Comparison of ENCODE assay signal across 8 cellular contexts in the genomic region with DNA sequence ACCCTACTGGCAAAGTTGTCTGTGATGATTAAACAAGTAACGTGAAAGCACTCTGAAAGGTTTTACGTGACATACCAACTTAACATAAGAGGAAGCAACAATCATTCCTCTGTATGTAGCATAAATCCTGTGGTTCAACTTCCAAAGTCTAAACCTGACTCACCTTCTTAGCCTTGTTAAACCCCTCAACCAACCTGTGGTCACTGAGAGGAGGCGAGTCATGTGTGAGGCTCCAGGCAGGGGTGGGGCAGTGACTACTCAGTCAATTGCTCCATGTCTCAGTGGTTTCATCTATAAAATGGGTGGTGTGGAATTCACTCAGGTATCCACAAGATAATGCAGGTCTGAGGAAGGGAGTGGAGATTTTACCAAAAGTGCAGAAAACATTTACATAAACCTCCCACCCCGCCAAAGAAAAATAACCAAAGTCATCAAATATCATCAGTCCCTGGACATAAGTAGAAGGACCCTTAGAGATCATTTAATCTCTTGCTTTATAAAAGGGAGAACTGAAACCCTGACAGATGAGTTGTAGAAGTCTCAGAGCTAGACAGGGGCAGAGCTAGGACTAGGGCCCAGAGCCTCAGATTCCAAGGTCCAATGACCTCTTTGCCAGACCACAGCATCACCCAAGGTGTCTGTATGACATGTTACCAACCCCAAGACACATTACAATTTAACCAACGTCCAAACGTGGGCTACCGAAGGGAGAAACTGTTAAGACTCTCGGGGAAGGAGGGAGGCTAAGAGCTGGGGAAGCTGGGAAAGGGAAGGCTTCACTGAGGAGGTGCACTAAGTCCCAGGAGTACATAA. TPM values are rescaled to one million over a fixed set of nuclear protein-coding genes. Genes with fewer than 3 reads are reported as not detected.
DNase-seq lines count a peak whose midpoint lies in the region; ATAC-seq, FAIRE-seq and TF ChIP-seq lines count a peak whose summit lies in the region.

No MANE protein-coding gene starts in this region.

- H3K27me3 Mint-ChIP-seq in progenitor cell of endocrine pancreas: no peaks in the 10 kb centered on the region

- peak overlapping the region; percentile 49 for H3K4me3 Mint-ChIP-seq in progenitor cell of endocrine pancreas (ENCODE audit: low read depth)

- no peak; the same call in 1 of the 2 replicates for TF ChIP-seq POLR2A in GM12891 (IDR thresholded peaks at IDR 0.05; ENCODE audit: low read depth, low read length)

- peaks cover 20% of the 10 kb centered on the region for H3K4me1 Mint-ChIP-seq in progenitor cell of endocrine pancreas (ENCODE audit: low read depth)

- peak overlapping the region; percentile 86 for H3K27ac Mint-ChIP-seq in progenitor cell of endocrine pancreas

- peak; percentile 70 for FAIRE-seq in GM12891 (lab: Jason Lieb, UNC)

- no peaks in the 10 kb centered on the region for H3K9me3 Mint-ChIP-seq in progenitor cell of endocrine pancreas (ENCODE audit: low read depth)

- no peak for DNase-seq in GM12891 (ENCODE audit: insufficient read length, low spot score)
- DNase-seq in RPMI7951 (ENCODE audit: low read depth): peak; percentile 66
- no peak for DNase-seq in caudate nucleus (lab: John Stamatoyannopoulos, UW)
- no peak for DNase-seq in progenitor cell of endocrine pancreas (ENCODE audit: low spot score, unreplicated experiment)
- no peak for DNase-seq in NCI-H2107 (lab: John Stamatoyannopoulos, UW)
- no peak for DNase-seq in NCI-H1436 (lab: John Stamatoyannopoulos, UW)
- no peak for DNase-seq in DMS 273 treated with DMSO at 0.1 percent for 48 hours (lab: John Stamatoyannopoulos, UW)

- no peak for TF ChIP-seq CTCF in progenitor cell of endocrine pancreas (IDR thresholded peaks at IDR 0.05; ENCODE audit: unreplicated experiment)

- peak overlapping the region; percentile 36 for H3K27ac ChIP-seq in caudate nucleus (ENCODE audit: low read depth, low read length)

- H3K36me3 Mint-ChIP-seq in progenitor cell of endocrine pancreas (ENCODE audit: insufficient read depth): peaks cover 28% of the 10 kb centered on the region

- peak; percentile 24 for ATAC-seq in HG02798 (IDR thresholded peaks at IDR 0.05; ENCODE audit: poor library complexity, unreplicated experiment)

TF ChIP-seq in GM12891, 5 proteins besides CTCF, POLR2A, EP300 and RAD21:
- TF ChIP-seq SPI1 (IDR thresholded peaks at IDR 0.05; ENCODE audit: low read depth, low read length) (peak; percentile 97), TAF1 (IDR thresholded peaks at IDR 0.05; ENCODE audit: low read depth, low read length) (no peak), POLR2AphosphoS5 (IDR thresholded peaks at IDR 0.05; ENCODE audit: low read depth, low read length) (no peak)

RNA-seq across cellular contexts. Expression of a gene that starts 3.7 kb away (rescaled TPM):
- polyA plus RNA-seq in GM12891 (2012; ENCODE audit: low read depth, missing spikeins): 235 TPM
- total RNA-seq in RPMI7951 (2014; rRNA removed; shearing (Covaris generic)): 46.0 and 46.7 TPM in 2 replicates
- total RNA-seq in progenitor cell of endocrine pancreas: 295 and 305 TPM in 2 replicates
